ENCODE assay signal across 8 cellular contexts in the genomic region with DNA sequence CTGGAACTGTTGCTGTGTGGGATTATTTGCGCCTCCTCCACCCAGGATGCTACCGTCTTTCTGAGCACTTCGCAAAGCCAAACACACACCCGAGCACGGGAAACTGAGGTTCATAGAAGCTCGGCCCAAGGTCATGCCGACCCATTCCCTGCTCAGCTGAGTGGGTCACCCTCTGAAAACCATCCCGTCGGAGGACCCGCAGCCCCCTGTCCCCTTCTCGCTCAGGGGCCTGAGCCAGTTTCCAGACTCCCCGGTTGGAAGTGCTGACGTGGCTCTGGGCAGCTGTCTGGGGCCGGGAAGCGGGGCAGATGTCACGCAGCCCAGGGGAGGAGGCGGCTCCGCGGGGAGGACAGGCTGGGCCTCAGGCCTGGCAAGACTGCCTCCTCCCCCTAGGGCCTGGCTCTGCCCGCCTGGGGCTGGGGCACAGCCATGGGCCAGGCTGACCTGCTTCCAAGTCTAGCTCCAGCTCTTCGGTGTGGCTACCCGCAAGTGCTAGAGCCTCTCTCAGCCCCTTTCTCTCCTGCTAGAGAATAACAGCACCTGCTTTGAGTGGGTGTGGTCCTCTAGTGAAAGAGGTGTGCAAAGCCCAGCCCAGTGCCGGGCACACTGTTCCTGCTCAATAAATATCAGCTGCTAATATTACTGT. TPM values are rescaled to one million over a fixed set of nuclear protein-coding genes. Genes with fewer than 3 reads are reported as not detected.
DNase-seq lines count a peak whose midpoint lies in the region; ATAC-seq, FAIRE-seq and TF ChIP-seq lines count a peak whose summit lies in the region.

No MANE protein-coding gene starts in this region.

- H3K27me3 Mint-ChIP-seq in nephron progenitor cell (ENCODE audit: low read depth, poor library complexity): no peaks in the 10 kb centered on the region

- H3K4me3 Mint-ChIP-seq in nephron progenitor cell: peak overlapping the region; percentile 71

- DNase-seq in A172 (ENCODE audit: low spot score): peak; percentile 76
- peak; percentile 69 for DNase-seq in ELF-1 (ENCODE audit: low read depth, low spot score)
- peak; percentile 58 for DNase-seq in KBM-7
- DNase-seq in UCSD-AML1 (lab: John Stamatoyannopoulos, UW; ENCODE audit: unreplicated experiment): peak; percentile 61
- DNase-seq in frontal cortex (ENCODE audit: low spot score in 2 of 2): peak; percentile 87 to 88
- peak; percentile 50 for DNase-seq in nephron progenitor cell

- in situ Hi-C loops in KBM-7 (cut with MboI; ENCODE audit: low pct_unique_long_range_greater_than_20kb, low sequenced_read_pairs): loop anchor here (10.0 kb wide), 1 partner anchor 127 kb away; no protein-coding TSS in a partner anchor

- peak overlapping the region; percentile 72 for H3K27ac Mint-ChIP-seq in nephron progenitor cell

- no peaks in the 10 kb centered on the region for H3K9me3 Mint-ChIP-seq in nephron progenitor cell

- TF ChIP-seq CTCF in nephron progenitor cell (IDR thresholded peaks at IDR 0.05): no peak

- ATAC-seq in GM21529 (IDR thresholded peaks at IDR 0.05; ENCODE audit: unreplicated experiment) (no peak), GM21717 (IDR thresholded peaks at IDR 0.05; ENCODE audit: unreplicated experiment) (no peak)

- peaks cover 96% of the 10 kb centered on the region for H3K4me1 Mint-ChIP-seq in nephron progenitor cell

- no peak for FAIRE-seq in frontal cortex (lab: Jason Lieb, UNC)

- no peaks in the 10 kb centered on the region for H3K36me3 Mint-ChIP-seq in nephron progenitor cell (ENCODE audit: low read depth)

RNA-seq across cellular contexts. Expression of a gene that starts 9.9 kb away (rescaled TPM):
- total RNA-seq in A172 (2014; rRNA removed; shearing (Covaris generic)): 162 and 189 TPM in 2 replicates
- 38.7 TPM for total RNA-seq in frontal cortex
